17 cellular contexts compared by ENCODE assay signal in genomic region chr12:64525461-64526160, GRCh38.
A peak's percentile ranks its signal among the peaks of the same experiment; 100 is the strongest.
DNase-seq lines count a peak whose midpoint lies in the region; ATAC-seq, FAIRE-seq and TF ChIP-seq lines count a peak whose summit lies in the region.
"Had no signal": no experiment of that assay in that cellular context is flagged by ENCODE, and none has a peak within 500 bp of the region (broad histone marks: within the 10 kb centered on the region; RNA-seq: fewer than 3 reads in every experiment).

No MANE protein-coding gene starts in this region.

- peaks cover 16 to 26% of the 10 kb centered on the region in 2 experiments for H3K4me1 Mint-ChIP-seq in H9
- peaks cover 22% of the 10 kb centered on the region for H3K4me1 Mint-ChIP-seq in astrocyte (ENCODE audit: low read depth, unreplicated experiment)
- peaks cover 15% of the 10 kb centered on the region for H3K4me1 Mint-ChIP-seq in neural progenitor cell
- H3K4me1 Mint-ChIP-seq in natural killer cell treated with Interleukin-12 subunit alpha and Interleukin-12 subunit beta and Interleukin-15 and Interleukin-18, amount 100 ng/mL, for 72 hours (ENCODE audit: low read depth in 2 of 2) = no peaks in the 10 kb centered on the region

- no peak overlapping the region for H3K4ac ChIP-seq in H9 (ENCODE audit: low read depth, low read length)

- H3K79me2 ChIP-seq in H9 (ENCODE audit: insufficient read depth, low read length) (no peaks in the 10 kb centered on the region), astrocyte (ENCODE audit: insufficient read depth, low read length) (no peaks in the 10 kb centered on the region), neural progenitor cell (ENCODE audit: low read depth) (no peaks in the 10 kb centered on the region)

- H3K9me3 Mint-ChIP-seq in H9 (no peaks in the 10 kb centered on the region), astrocyte (ENCODE audit: unreplicated experiment) (no peaks in the 10 kb centered on the region), neural progenitor cell (no peaks in the 10 kb centered on the region)
- no peaks in the 10 kb centered on the region for H3K9me3 Mint-ChIP-seq in natural killer cell treated with Interleukin-12 subunit alpha and Interleukin-12 subunit beta and Interleukin-15 and Interleukin-18, amount 100 ng/mL, for 72 hours

- H3F3A ChIP-seq in neural progenitor cell (ENCODE audit: low read depth) = no peaks in the 10 kb centered on the region

- H4K91ac ChIP-seq in H9 (ENCODE audit: insufficient read length, low read depth, low read length) = no peak overlapping the region

- DNase-seq in H9 = no peak
- peak; percentile 13 for DNase-seq in astrocyte (ENCODE audit: low read depth)
- DNase-seq in neural progenitor cell (ENCODE audit: low spot score) = no peak
- DNase-seq in natural killer cell treated with Interleukin-12 subunit alpha and Interleukin-12 subunit beta and Interleukin-15 and Interleukin-18, amount 100 ng/mL, for 72 hours (ENCODE audit: low spot score) = no peak
- DNase-seq: C1 segment of cervical spinal cord, DMS79, NCI-H1105 treated with DMSO at 0.1 percent for 48 hours, NCI-H1694, NCI-H2171, NCI-H510A, NCI-H748 treated with DMSO at 0.1 percent for 48 hours, SIG-M5, T-helper 1 cell had no signal

- FAIRE-seq in astrocyte (lab: Jason Lieb, UNC) = no peak

- no CpG with 5 or more reads among the region's 11 CpGs for WGBS in H9 (ENCODE audit: extremely low coverage, insufficient read length, low lambda C conversion rate)

- H2BK120ac ChIP-seq in H9 (ENCODE audit: low read depth, low read length, poor library complexity, severe bottlenecking) = no peak overlapping the region

- no peaks in the 10 kb centered on the region for H3K9me3 ChIP-seq in H9 (ENCODE audit: control insufficient read depth, low read depth, low read length)
- no peaks in the 10 kb centered on the region for H3K9me3 ChIP-seq in astrocyte (ENCODE audit: insufficient read depth, low read depth, low read length)
- H3K9me3 ChIP-seq in neural progenitor cell (ENCODE audit: low read depth) = no peaks in the 10 kb centered on the region

- no peak overlapping the region for H2BK5ac ChIP-seq in H9 (ENCODE audit: insufficient read length, low read length)

- H3K23me2 ChIP-seq in H9 (ENCODE audit: insufficient read length, low read depth, low read length, poor library complexity, severe bottlenecking) = no peaks in the 10 kb centered on the region

- H2BK12ac ChIP-seq in H9 (ENCODE audit: insufficient read length, low read depth, low read length) = no peak overlapping the region

- H3K27me3 Mint-ChIP-seq in H9 (ENCODE audit: low read depth) = no peaks in the 10 kb centered on the region
- H3K27me3 Mint-ChIP-seq in astrocyte (ENCODE audit: low read depth, unreplicated experiment) = no peaks in the 10 kb centered on the region
- peaks cover 7% of the 10 kb centered on the region for H3K27me3 Mint-ChIP-seq in neural progenitor cell (ENCODE audit: insufficient read depth, low read depth)
- peaks cover 4 to 7% of the 10 kb centered on the region in 2 donors for H3K27me3 Mint-ChIP-seq in natural killer cell treated with Interleukin-12 subunit alpha and Interleukin-12 subunit beta and Interleukin-15 and Interleukin-18, amount 100 ng/mL, for 72 hours

- H3K9ac ChIP-seq in H9 (ENCODE audit: extremely low read depth, insufficient read length, low read length) (no peak overlapping the region), astrocyte (ENCODE audit: low read length) (no peak overlapping the region), neural progenitor cell (no peak overlapping the region)

- H3K14ac ChIP-seq in H9 (ENCODE audit: insufficient read depth, low read length) = no peak overlapping the region

- H3K23ac ChIP-seq in H9 (ENCODE audit: insufficient read length, low read depth, low read length) = no peak overlapping the region

- peaks cover 9% of the 10 kb centered on the region for H3K4me1 ChIP-seq in H9 (ENCODE audit: insufficient read depth, low read length)
- peaks cover 8% of the 10 kb centered on the region for H3K4me1 ChIP-seq in astrocyte (ENCODE audit: insufficient read depth, low read length)
- peaks cover 15% of the 10 kb centered on the region for H3K4me1 ChIP-seq in neural progenitor cell

- no peak overlapping the region for H2BK20ac ChIP-seq in H9 (ENCODE audit: low read depth, low read length, poor library complexity, severe bottlenecking)

- no peak overlapping the region; a peak in 1 of 7 replicates for H3K27ac Mint-ChIP-seq in H9
- H3K27ac Mint-ChIP-seq in astrocyte (ENCODE audit: unreplicated experiment) = no peak overlapping the region
- H3K27ac Mint-ChIP-seq in neural progenitor cell = no peak overlapping the region
- H3K27ac Mint-ChIP-seq in natural killer cell treated with Interleukin-12 subunit alpha and Interleukin-12 subunit beta and Interleukin-15 and Interleukin-18, amount 100 ng/mL, for 72 hours = no peak overlapping the region

- H2AFZ ChIP-seq in H9 (ENCODE audit: low read length) = no peak overlapping the region
- H2AFZ ChIP-seq in astrocyte (ENCODE audit: low read depth, low read length) = no peak overlapping the region
- H2AFZ ChIP-seq in neural progenitor cell (replicated peaks) = peak overlapping the region; percentile 15

- 0 out of 2 replicates have a peak, but pooled peaks have one; percentile 5 for TF ChIP-seq CTCF in 22Rv1 (IDR thresholded peaks at IDR 0.05)
- TF ChIP-seq CTCF in H9 (conservative IDR thresholded peaks at IDR 0.05) = peak; percentile 36; the same call in 1 of the 3 replicates
- TF ChIP-seq CTCF in astrocyte (IDR thresholded peaks at IDR 0.05; ENCODE audit: insufficient read depth, low read depth, low read length) = no peak
- TF ChIP-seq CTCF in neural progenitor cell (IDR thresholded peaks at IDR 0.05) = peak; percentile 9

- H3K4me3 Mint-ChIP-seq in H9 (no peak overlapping the region), astrocyte (ENCODE audit: unreplicated experiment) (no peak overlapping the region), neural progenitor cell (no peak overlapping the region)
- no peak overlapping the region for H3K4me3 Mint-ChIP-seq in natural killer cell treated with Interleukin-12 subunit alpha and Interleukin-12 subunit beta and Interleukin-15 and Interleukin-18, amount 100 ng/mL, for 72 hours

- H3K56ac ChIP-seq in H9 (ENCODE audit: insufficient read length, low read depth, low read length) = no peak overlapping the region

- H3K36me3 Mint-ChIP-seq in H9 (ENCODE audit: insufficient read depth in 1 of 3, low read depth in 3 of 3) (no peaks in the 10 kb centered on the region), astrocyte (ENCODE audit: low read depth, unreplicated experiment) (no peaks in the 10 kb centered on the region), neural progenitor cell (no peaks in the 10 kb centered on the region)
- no peaks in the 10 kb centered on the region for H3K36me3 Mint-ChIP-seq in natural killer cell treated with Interleukin-12 subunit alpha and Interleukin-12 subunit beta and Interleukin-15 and Interleukin-18, amount 100 ng/mL, for 72 hours

- no peak overlapping the region for H2AK5ac ChIP-seq in H9 (ENCODE audit: insufficient read length, low read length)

- H3K4me3 ChIP-seq in astrocyte (ENCODE audit: insufficient read depth, low read depth, low read length) (no peak overlapping the region), neural progenitor cell (no peak overlapping the region)

- no peaks in the 10 kb centered on the region for H3K79me1 ChIP-seq in H9 (ENCODE audit: insufficient read depth, low read depth, low read length, poor library complexity, severe bottlenecking)

- no peak overlapping the region for H3K27ac ChIP-seq in 22Rv1
- H3K27ac ChIP-seq in H9 (ENCODE audit: insufficient read length, low read depth, low read length) = no peak overlapping the region
- H3K27ac ChIP-seq in astrocyte (ENCODE audit: low read depth, low read length) = no peak overlapping the region
- H3K27ac ChIP-seq in neural progenitor cell = no peak overlapping the region
- H3K27ac ChIP-seq: RWPE1 had no signal

- H4K5ac ChIP-seq in H9 (ENCODE audit: insufficient read length, low read depth, low read length) = no peak overlapping the region

- no peak overlapping the region for H3K18ac ChIP-seq in H9 (ENCODE audit: insufficient read length, low read depth, low read length)

- H3K36me3 ChIP-seq in astrocyte (ENCODE audit: insufficient read depth, low read length) = no peaks in the 10 kb centered on the region
- no peaks in the 10 kb centered on the region for H3K36me3 ChIP-seq in neural progenitor cell

- H4K20me1 ChIP-seq in H9 (ENCODE audit: control insufficient read depth, insufficient read depth, insufficient read length) (no peaks in the 10 kb centered on the region), astrocyte (ENCODE audit: insufficient read depth, low read length) (no peaks in the 10 kb centered on the region), neural progenitor cell (ENCODE audit: low read depth) (no peaks in the 10 kb centered on the region)

- H2BK15ac ChIP-seq in H9 (ENCODE audit: low read depth, low read length) = no peak overlapping the region

- no peak for ATAC-seq in natural killer cell treated with Interleukin-12 subunit alpha and Interleukin-12 subunit beta and Interleukin-15 and Interleukin-18, amount 100 ng/mL, for 72 hours
- no peak for ATAC-seq in HG03280 (IDR thresholded peaks at IDR 0.05; ENCODE audit: unreplicated experiment)
- ATAC-seq in GM19328 (IDR thresholded peaks at IDR 0.05; ENCODE audit: unreplicated experiment) = no peak

- no peak overlapping the region for H4K8ac ChIP-seq in H9 (replicated peaks; ENCODE audit: insufficient read length, low read depth, low read length)

- H3K27me3 ChIP-seq in H9 (ENCODE audit: insufficient read depth, low read length) (no peaks in the 10 kb centered on the region), astrocyte (ENCODE audit: insufficient read depth, low read length) (no peaks in the 10 kb centered on the region), neural progenitor cell (no peaks in the 10 kb centered on the region)

- H3T11ph ChIP-seq in H9 (ENCODE audit: low read length) = no peak overlapping the region

- no peak overlapping the region for H3K4me2 ChIP-seq in H9 (ENCODE audit: insufficient read depth, insufficient read length, low read length)
- H3K4me2 ChIP-seq in astrocyte (ENCODE audit: low read length) = no peak overlapping the region
- no peak overlapping the region for H3K4me2 ChIP-seq in neural progenitor cell
